Comparison of ENCODE assay signal across 1 cellular context in genomic region chr7:20535541-20535940, GRCh38.
TF ChIP-seq lines count a peak whose summit lies in the region.

No MANE protein-coding gene starts in this region.

TF ChIP-seq in H1, 55 proteins besides CTCF, POLR2A, EP300 and RAD21 (continued from another document):
- TF ChIP-seq KDM5A (IDR thresholded peaks at IDR 0.05; ENCODE audit: low read length): no peak
- no peak for TF ChIP-seq TAF7 (optimal IDR thresholded peaks at IDR 0.05; ENCODE audit: borderline replicate concordance, low read depth, low read length)
- TF ChIP-seq SAP30 (IDR thresholded peaks at IDR 0.05; ENCODE audit: insufficient read depth, insufficient replicate concordance, low read length): no peak
- TF ChIP-seq TBP (IDR thresholded peaks at IDR 0.05; ENCODE audit: low read depth, low read length): no peak
- no peak for TF ChIP-seq E2F6 (IDR thresholded peaks at IDR 0.05)
- TF ChIP-seq RFX5 (IDR thresholded peaks at IDR 0.05; ENCODE audit: borderline replicate concordance, low read depth, low read length): no peak
- no peak for TF ChIP-seq TEAD4 (IDR thresholded peaks at IDR 0.05; ENCODE audit: low read depth, low read length)
- TF ChIP-seq SP2 (IDR thresholded peaks at IDR 0.05; ENCODE audit: low read length): no peak
